38 cellular contexts compared by ENCODE assay signal in genomic region chr3:68909719-68910118, GRCh38. TPM values are rescaled to one million over a fixed set of nuclear protein-coding genes. Genes with fewer than 3 reads are reported as not detected.
"Had no signal": no experiment of that assay in that cellular context is flagged by ENCODE, and none has a peak within 500 bp of the region (broad histone marks: within the 10 kb centered on the region; RNA-seq: fewer than 3 reads in every experiment).

No MANE protein-coding gene starts in this region.

- H3K4me3 ChIP-seq: adrenal gland, ascending aorta, body of pancreas, breast epithelium had no signal

- H3K27ac ChIP-seq: adrenal gland, ascending aorta, body of pancreas, brain microvascular endothelial cell, breast epithelium had no signal

- ATAC-seq: activated naive CD4-positive, alpha-beta T cell treated with anti-CD3 and anti-CD28 coated beads, Interleukin-2, amount 50 U/mL, for 72 hours; activated T-cell treated with anti-CD3 and anti-CD28 coated beads, Interleukin-2, amount 50 U/mL, for 4 hours; activated T-cell treated with anti-CD3 and anti-CD28 coated beads, Interleukin-2, amount 50 U/mL, for 72 hours; activated T-helper 17 cell treated with anti-CD3 and anti-CD28 coated beads, Interleukin-2, amount 50 U/mL, for 72 hours; body of pancreas had no signal

- H3K36me3 ChIP-seq: adrenal gland, ascending aorta, brain microvascular endothelial cell, breast epithelium had no signal

- H3K9me3 ChIP-seq: adrenal gland, ascending aorta, body of pancreas, breast epithelium had no signal

- H3K4me1 ChIP-seq: adrenal gland, ascending aorta, body of pancreas, breast epithelium had no signal

- DNase-seq: activated effector memory CD4-positive, alpha-beta T cell treated with anti-CD3 and anti-CD28 coated beads, Interleukin-2, amount 50 U/mL, for 16 hours; activated effector memory CD4-positive, alpha-beta T cell treated with Interleukin-2 at 50 U/mL for 16 hours; activated gamma-delta T cell; activated gamma-delta T cell treated with Interleukin-2 at 50 U/mL for 16 hours; activated naive CD4-positive, alpha-beta T cell; activated naive CD4-positive, alpha-beta T cell treated with anti-CD3 and anti-CD28 coated beads for 36 hours; activated naive CD4-positive, alpha-beta T cell treated with anti-CD3 and anti-CD28 coated beads, Interleukin-2, amount 10 ng/mL, durations not matched to agents 7 days and 5 days; activated naive CD4-positive, alpha-beta T cell treated with anti-CD3 and anti-CD28 coated beads, Interleukin-2, amount 50 U/mL, for 16 hours; activated naive CD4-positive, alpha-beta T cell treated with Interleukin-2 at 50 U/mL for 16 hours; activated naive CD8-positive, alpha-beta T cell treated with anti-CD3 and anti-CD28 coated beads for 36 hours; activated naive CD8-positive, alpha-beta T cell treated with anti-CD3 and anti-CD28 coated beads, Interleukin-2, amount 10 ng/mL, durations not matched to agents 7 days and 5 days; activated naive CD8-positive, alpha-beta T cell treated with anti-CD3 and anti-CD28 coated beads, Interleukin-2, amount 50 U/mL, for 24 hours; activated T-cell treated with anti-CD3 and anti-CD28 coated beads for 4 hours; activated T-cell treated with anti-CD3 and anti-CD28 coated beads, Interleukin-2, amount 50 U/mL, for 1 hour; activated T-cell treated with anti-CD3 and anti-CD28 coated beads, Interleukin-2, amount 50 U/mL, for 24 hours; activated T-cell treated with anti-CD3 and anti-CD28 coated beads, Interleukin-2, amount 50 U/mL, for 4 hours; activated T-cell treated with anti-CD3 and anti-CD28 coated beads, Interleukin-2, amount 50 U/mL, for 48 hours; activated T-cell treated with anti-CD3 and anti-CD28 coated beads, Interleukin-2, amount 50 U/mL, for 72 hours; adrenal gland; amniotic stem cell; amygdala; anterior cingulate cortex; aorta; body of pancreas; brain microvascular endothelial cell; caudate nucleus; central memory CD4-positive, alpha-beta T cell; cerebellar nuclear complex had no signal

- H3K27me3 ChIP-seq: adrenal gland, ascending aorta, body of pancreas, brain microvascular endothelial cell had no signal

- FAIRE-seq: astrocyte, bronchial epithelial cell had no signal

RNA-seq across cellular contexts. Expression of gene TAFA4, which starts 22.6 kb away (rescaled TPM):
- total RNA-seq: activated naive CD4-positive, alpha-beta T cell treated with anti-CD3 and anti-CD28 coated beads for 36 hours; activated naive CD4-positive, alpha-beta T cell treated with anti-CD3 and anti-CD28 coated beads, Interleukin-2, amount 50 U/mL, for 72 hours; activated naive CD8-positive, alpha-beta T cell treated with anti-CD3 and anti-CD28 coated beads for 36 hours; activated naive CD8-positive, alpha-beta T cell treated with anti-CD3 and anti-CD28 coated beads, Interleukin-2, amount 10 ng/mL, durations not matched to agents 7 days and 5 days; activated T-cell treated with anti-CD3 and anti-CD28 coated beads, Interleukin-2, amount 50 U/mL, for 4 hours; activated T-cell treated with anti-CD3 and anti-CD28 coated beads, Interleukin-2, amount 50 U/mL, for 72 hours; activated T-helper 1 cell treated with anti-CD3 and anti-CD28 coated beads, Interleukin-12 subunit alpha, Interleukin-12 subunit beta, Interleukin-2, Interleukin-4 antibody, amounts not matched to agents 30 ng/mL and 10 ng/mL and 1 ng/mL, durations not matched to agents 14 hours and 24 hours and 36 hours; activated T-helper 17 cell treated with anti-CD3 and anti-CD28 coated beads, Interleukin-2, amount 50 U/mL, for 72 hours; activated T-helper 2 cell treated with anti-CD3 and anti-CD28 coated beads, Interferon-gamma antibody, Interleukin-2, Interleukin-4, amounts not matched to agents 10 μg/mL and 5 μg/mL and 100 μg/mL, durations not matched to agents 14 hours and 24 hours and 36 hours; aorta; ascending aorta; astrocyte; breast epithelium; bronchial epithelial cell; cardiac septum; chondrocyte had no signal
- polyA plus RNA-seq: aorta had no signal
